Comparison of ENCODE assay signal across 8 cellular contexts in genomic region chr6:122789862-122790739, GRCh38. TPM values are rescaled to one million over a fixed set of nuclear protein-coding genes. Genes with fewer than 3 reads are reported as not detected.
DNase-seq lines count a peak whose midpoint lies in the region; ATAC-seq and TF ChIP-seq lines count a peak whose summit lies in the region.

No MANE protein-coding gene starts in this region.

- 5 to 15% methylated on average over 19 to 26 of the region's 27 CpGs for WGBS in esophagus squamous epithelium, 2 donors

- intact Hi-C loops in esophagus squamous epithelium (cut with DNase I), result no loop called here

- peak overlapping the region; percentile 77 to 90 (median 86) for H3K4me3 Mint-ChIP-seq in naive thymus-derived CD8-positive, alpha-beta T cell

- peak overlapping the region; percentile 80 for H3K4me3 ChIP-seq in H7 (ENCODE audit: insufficient read depth, low read depth, low read length)
- peak overlapping the region; percentile 73 for H3K4me3 ChIP-seq in LNCaP clone FGC (ENCODE audit: low read depth, low read length)
- H3K4me3 ChIP-seq in esophagus squamous epithelium, result peak overlapping the region; percentile 70 to 88 (median 86)

- TF ChIP-seq CTCF in LNCaP clone FGC (IDR thresholded peaks at IDR 0.05; ENCODE audit: control insufficient read depth, extremely low read depth, insufficient read depth) (peak; percentile 13; the same call in 1 of the 2 replicates), VCaP (conservative IDR thresholded peaks at IDR 0.05) (peak; percentile 15), esophagus squamous epithelium (IDR thresholded peaks at IDR 0.05) (peak in 1 of 6 experiments; percentile 1)

- H3K9me3 ChIP-seq in esophagus squamous epithelium, result no peaks in the 10 kb centered on the region

- peaks cover 31 to 81% (median 60%) of the 10 kb centered on the region in 5 donors for H3K27me3 Mint-ChIP-seq in naive thymus-derived CD8-positive, alpha-beta T cell

- H3K27me3 ChIP-seq in H7 (ENCODE audit: control insufficient read depth, insufficient read depth, low read length) (peaks cover 29% of the 10 kb centered on the region), esophagus squamous epithelium (no peaks in the 10 kb centered on the region)

- H3K4me1 Mint-ChIP-seq in naive thymus-derived CD8-positive, alpha-beta T cell, result peaks cover 6 to 26% (median 17%) of the 10 kb centered on the region in 4 donors

- H3K9me3 Mint-ChIP-seq in naive thymus-derived CD8-positive, alpha-beta T cell, result no peaks in the 10 kb centered on the region

- H3K4me1 ChIP-seq in esophagus squamous epithelium, result peaks cover 8 to 41% (median 9%) of the 10 kb centered on the region in 3 donors

- TF ChIP-seq POLR2A in esophagus squamous epithelium (IDR thresholded peaks at IDR 0.05), result peak in 1 of 4 donors; percentile 1

- H3K36me3 ChIP-seq in H7 (replicated peaks; ENCODE audit: control insufficient read depth, insufficient read depth, low read length) (no peaks in the 10 kb centered on the region), esophagus squamous epithelium (no peaks in the 10 kb centered on the region)

- peaks cover 0 to 4% (median 0%) of the 10 kb centered on the region in 3 donors for H3K36me3 Mint-ChIP-seq in naive thymus-derived CD8-positive, alpha-beta T cell

- H3K27ac ChIP-seq in VCaP, result peak overlapping the region; percentile 97
- H3K27ac ChIP-seq in esophagus squamous epithelium, result peak overlapping the region; percentile 94 to 97 (median 95)

- ATAC-seq in activated CD4-positive, CD25-positive, alpha-beta regulatory T cell treated with anti-CD3 and anti-CD28 coated beads, Interleukin-2, amount 50 U/mL, for 24 hours, result peak; percentile 60 to 67
- peak; percentile 45 to 47 for ATAC-seq in naive thymus-derived CD8-positive, alpha-beta T cell

- POLR2A ChIA-PET in naive thymus-derived CD8-positive, alpha-beta T cell (lab: Charles Lee), result no interaction called here

- H3K27ac Mint-ChIP-seq in naive thymus-derived CD8-positive, alpha-beta T cell, result peak overlapping the region in 3 of 10 donors; percentile 46 to 56 (median 51)

- DNase-seq in activated CD4-positive, CD25-positive, alpha-beta regulatory T cell (lab: John Stamatoyannopoulos, UW), result no peak
- peak; percentile 39 for DNase-seq in H7
- no peak for DNase-seq in LNCaP clone FGC (ENCODE audit: low read depth)
- DNase-seq in esophagus squamous epithelium (lab: John Stamatoyannopoulos, UW), result no peak
- DNase-seq in naive thymus-derived CD8-positive, alpha-beta T cell, result peak in 1 of 10 donors; percentile 5
- no peak for DNase-seq in GF-D8 (lab: John Stamatoyannopoulos, UW)

RNA-seq across cellular contexts. Expression of gene SMPDL3A, which starts 1.0 kb away (rescaled TPM):
- total RNA-seq in H7 (2014; rRNA removed; shearing (Covaris generic)), result 0.89 and 1.8 TPM in 2 replicates
- 10 to 100 TPM; 15.4 to 21.7 (median 16.6) TPM for total RNA-seq in esophagus squamous epithelium
- under 1 TPM in 1 of 2 experiments, not detected in 1; 0.21 TPM for total RNA-seq in naive thymus-derived CD8-positive, alpha-beta T cell
- not detected for polyA plus RNA-seq in naive thymus-derived CD8-positive, alpha-beta T cell

RNA-seq across cellular contexts. Expression of gene FABP7, which starts 10.6 kb away (rescaled TPM):
- total RNA-seq in H7 (2014; rRNA removed; shearing (Covaris generic)), result 0.11 and 0.28 TPM in 2 replicates
- total RNA-seq in esophagus squamous epithelium, result not detected
- not detected for total RNA-seq in naive thymus-derived CD8-positive, alpha-beta T cell
- not detected for polyA plus RNA-seq in naive thymus-derived CD8-positive, alpha-beta T cell
